Comparison of ENCODE assay signal across 20 cellular contexts in genomic region chr4:111849726-111850284, GRCh38.
"Had no signal": no experiment of that assay in that cellular context is flagged by ENCODE, and none has a peak within 500 bp of the region (broad histone marks: within the 10 kb centered on the region; RNA-seq: fewer than 3 reads in every experiment).

No MANE protein-coding gene starts in this region.

- H3K4me1 Mint-ChIP-seq: activated naive CD8-positive, alpha-beta T cell treated with anti-CD3 and anti-CD28 coated beads, Interleukin-2, amount 50 U/mL, for 24 hours; memory B cell; WTC11 had no signal

- H3K27me3 Mint-ChIP-seq: activated naive CD8-positive, alpha-beta T cell treated with anti-CD3 and anti-CD28 coated beads, Interleukin-2, amount 50 U/mL, for 24 hours; natural killer cell treated with Interleukin-12 subunit alpha and Interleukin-12 subunit beta and Interleukin-15 and Interleukin-18, amount 100 ng/mL, for 72 hours had no signal

- H3K4me3 Mint-ChIP-seq: activated CD8-positive, alpha-beta T cell treated with anti-CD3 and anti-CD28 coated beads, Interleukin-2, amount 10 ng/mL, durations not matched to agents 7 days and 5 days; activated naive CD8-positive, alpha-beta T cell treated with anti-CD3 and anti-CD28 coated beads, Interleukin-2, amount 50 U/mL, for 24 hours; activated T-helper 1 cell treated with anti-CD3 and anti-CD28 coated beads, Interleukin-12 subunit alpha, Interleukin-12 subunit beta, Interleukin-2, Interleukin-4 antibody, amounts not matched to agents 30 ng/mL and 10 ng/mL and 1 ng/mL, durations not matched to agents 14 hours and 24 hours and 36 hours; memory B cell; natural killer cell treated with Interleukin-12 subunit alpha and Interleukin-12 subunit beta and Interleukin-15 and Interleukin-18, amount 100 ng/mL, for 72 hours; WTC11 had no signal

- H3K36me3 Mint-ChIP-seq: memory B cell; natural killer cell treated with Interleukin-12 subunit alpha and Interleukin-12 subunit beta and Interleukin-15 and Interleukin-18, amount 100 ng/mL, for 72 hours; WTC11 had no signal

- H3K27ac Mint-ChIP-seq: activated CD8-positive, alpha-beta T cell treated with anti-CD3 and anti-CD28 coated beads, Interleukin-2, amount 10 ng/mL, durations not matched to agents 7 days and 5 days; activated naive CD8-positive, alpha-beta T cell treated with anti-CD3 and anti-CD28 coated beads, Interleukin-2, amount 50 U/mL, for 24 hours; activated T-helper 1 cell treated with anti-CD3 and anti-CD28 coated beads, Interleukin-12 subunit alpha, Interleukin-12 subunit beta, Interleukin-2, Interleukin-4 antibody, amounts not matched to agents 30 ng/mL and 10 ng/mL and 1 ng/mL, durations not matched to agents 14 hours and 24 hours and 36 hours; memory B cell; natural killer cell treated with Interleukin-12 subunit alpha and Interleukin-12 subunit beta and Interleukin-15 and Interleukin-18, amount 100 ng/mL, for 72 hours; WTC11 had no signal

- H3K9me3 Mint-ChIP-seq: activated T-helper 1 cell treated with anti-CD3 and anti-CD28 coated beads, Interleukin-12 subunit alpha, Interleukin-12 subunit beta, Interleukin-2, Interleukin-4 antibody, amounts not matched to agents 30 ng/mL and 10 ng/mL and 1 ng/mL, durations not matched to agents 14 hours and 24 hours and 36 hours had no signal

- ATAC-seq: activated CD8-positive, alpha-beta T cell treated with anti-CD3 and anti-CD28 coated beads, Interleukin-2, amount 10 ng/mL, durations not matched to agents 7 days and 5 days; activated naive CD8-positive, alpha-beta T cell treated with anti-CD3 and anti-CD28 coated beads, Interleukin-2, amount 50 U/mL, for 24 hours; left lung; natural killer cell treated with Interleukin-12 subunit alpha and Interleukin-12 subunit beta and Interleukin-15 and Interleukin-18, amount 100 ng/mL, for 72 hours; right lobe of liver; WTC11 had no signal

- H3K4me1 ChIP-seq: colonic mucosa, left lung, prostate gland, right lobe of liver had no signal

- DNase-seq: activated CD4-positive, alpha-beta T cell treated with anti-CD3 and anti-CD28 coated beads for 48 hours; activated CD8-positive, alpha-beta memory T cell treated with anti-CD3 and anti-CD28 coated beads, Interleukin-2, amount 50 U/mL, for 48 hours; activated CD8-positive, alpha-beta T cell treated with anti-CD3 and anti-CD28 coated beads, Interleukin-2, amount 10 ng/mL, durations not matched to agents 7 days and 5 days; activated naive CD4-positive, alpha-beta T cell; activated naive CD8-positive, alpha-beta T cell treated with anti-CD3 and anti-CD28 coated beads, Interleukin-2, amount 50 U/mL, for 24 hours; colonic mucosa; effector memory CD4-positive, alpha-beta T cell; left lung; right lobe of liver; stimulated activated CD4-positive, alpha-beta T cell treated with anti-CD3 and anti-CD28 coated beads, Interleukin-12 subunit alpha, Interleukin-12 subunit beta, amount 100 ng/mL, for 4 hours; stimulated activated naive CD4-positive, alpha-beta T cell; substantia nigra; T-helper 1 cell; trophoblast cell had no signal

- H3K27ac ChIP-seq: colonic mucosa, epithelial cell of prostate, left lung, prostate gland, right lobe of liver had no signal

- H3K27me3 ChIP-seq: colonic mucosa, left lung, right lobe of liver had no signal
